Comparison of ENCODE assay signal across 23 cellular contexts in the genomic region with DNA sequence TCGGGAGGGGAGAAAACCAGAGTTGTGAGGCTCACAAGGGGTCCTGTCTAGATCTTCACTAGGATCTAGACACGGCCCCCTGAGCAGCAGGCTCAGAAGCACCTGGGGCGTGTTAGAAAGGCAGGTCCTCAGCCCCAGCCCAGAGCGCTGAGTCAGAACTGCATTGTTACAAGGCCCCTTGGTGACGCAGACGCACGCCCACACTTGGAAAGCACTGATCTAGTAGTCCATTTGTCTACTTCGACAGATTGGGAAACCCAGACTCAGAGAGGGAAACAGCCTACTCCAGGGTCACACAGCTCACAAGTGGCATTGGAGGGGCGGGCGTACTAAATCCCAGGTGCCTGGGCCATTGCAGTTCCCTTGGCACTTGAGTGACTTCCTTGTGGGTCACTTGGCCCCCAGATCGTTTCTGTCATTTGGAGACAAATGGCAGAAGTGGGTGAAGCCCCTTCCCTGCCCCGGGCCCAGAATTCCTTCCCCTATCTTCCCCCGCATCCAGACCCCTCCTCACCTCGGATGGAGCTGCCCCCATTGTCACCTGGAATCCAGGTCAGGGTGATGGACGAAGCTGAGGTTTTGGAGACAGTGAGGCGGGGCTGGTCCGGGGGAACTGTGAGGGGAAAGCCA.
A peak's percentile ranks its signal among the peaks of the same experiment; 100 is the strongest.
DNase-seq lines count a peak whose midpoint lies in the region; ATAC-seq, FAIRE-seq and TF ChIP-seq lines count a peak whose summit lies in the region.
"Had no signal": no experiment of that assay in that cellular context is flagged by ENCODE, and none has a peak within 500 bp of the region (broad histone marks: within the 10 kb centered on the region; RNA-seq: fewer than 3 reads in every experiment).

No MANE protein-coding gene starts in this region.

- no peaks in the 10 kb centered on the region for H3K9me1 ChIP-seq in K562 (ENCODE audit: control insufficient read depth, insufficient read depth, low read length)

- under 1% methylated on average over 16 of the region's 17 CpGs for WGBS in K562 (ENCODE audit: insufficient coverage, low coverage, missing lambda C conversion rate)

- no peak for TF ChIP-seq POLR2A in breast epithelium (IDR thresholded peaks at IDR 0.05)
- no peak for TF ChIP-seq POLR2A in K562 (conservative IDR thresholded peaks at IDR 0.05)

- H3K79me2 ChIP-seq in K562 (ENCODE audit: control insufficient read depth, insufficient read depth, low read length), result no peaks in the 10 kb centered on the region

- no peak overlapping the region for H3K4me2 ChIP-seq in K562 (ENCODE audit: insufficient read depth, low read length)

- BruUV-seq in MCF 10A (replicated peaks; lab: Mats Ljungman, UMichigan) (no TSS peak), K562 (replicated peaks; lab: Mats Ljungman, UMichigan) (no TSS peak)

- no peaks in the 10 kb centered on the region for H3K9me3 ChIP-seq in breast epithelium
- no peaks in the 10 kb centered on the region; the same call in 1 of the 2 replicates for H3K9me3 ChIP-seq in K562 (replicated peaks; ENCODE audit: control insufficient read depth, insufficient read depth, low read depth, low read length)
- H3K9me3 ChIP-seq: Caco-2, esophagus muscularis mucosa, prostate gland had no signal

- TF ChIP-seq RAD21 in K562 (CRISPR knock-in tag; conservative IDR thresholded peaks at IDR 0.05 in 1 of 2, IDR thresholded peaks at IDR 0.05 in 1 of 2), result no peak

- CTCF ChIA-PET in MCF 10A (lab: Yijun Ruan, JAX) (interaction anchor here (1.0 kb wide), 1 partner anchor 12 kb away, joined by 5 read pairs; no protein-coding TSS in a partner anchor), K562 (lab: Yijun Ruan, JAX; ENCODE audit: low intra/inter-chr PET ratio) (no interaction called here)

- H3K9ac ChIP-seq in K562 (ENCODE audit: insufficient read depth in 1 of 2, low read depth in 2 of 2, low read length in 2 of 2), result no peak overlapping the region

- TF ChIP-seq CTCF in MCF 10A (IDR thresholded peaks at IDR 0.05; ENCODE audit: unreplicated experiment) (no peak), breast epithelium (IDR thresholded peaks at IDR 0.05) (no peak), K562 (IDR thresholded peaks at IDR 0.05 in 2 of 3, conservative IDR thresholded peaks at IDR 0.05 in 1 of 3; ENCODE audit: insufficient read depth in 2 of 3, low read depth in 1 of 3, low read length in 3 of 3) (no peak)

- no peak for TF ChIP-seq EP300 in K562 (IDR thresholded peaks at IDR 0.05; ENCODE audit: low read length)

- FAIRE-seq in K562 (lab: Jason Lieb, UNC), result no peak
- FAIRE-seq: islet of Langerhans, RCC 7860 had no signal

- H3K36me3 ChIP-seq in breast epithelium (no peaks in the 10 kb centered on the region), K562 (ENCODE audit: control insufficient read depth, insufficient read depth, low read length) (no peaks in the 10 kb centered on the region)
- H3K36me3 ChIP-seq: prostate gland had no signal

- in situ Hi-C loops in K562 (cut with MboI), result no loop called here

- no peaks in the 10 kb centered on the region for H3K4me1 Mint-ChIP-seq in MCF 10A (ENCODE audit: insufficient read depth, unreplicated experiment)

- H3K27ac ChIP-seq in breast epithelium, result no peak overlapping the region
- no peak overlapping the region for H3K27ac ChIP-seq in K562 (ENCODE audit: extremely low read depth, low read depth, low read length)
- H3K27ac ChIP-seq: esophagus muscularis mucosa, prostate gland had no signal

- no peaks in the 10 kb centered on the region for H3K9me3 Mint-ChIP-seq in MCF 10A (ENCODE audit: unreplicated experiment)
- H3K9me3 Mint-ChIP-seq: activated naive CD4-positive, alpha-beta T cell treated with anti-CD3 and anti-CD28 coated beads for 36 hours; HFFc6; natural killer cell treated with Interleukin-12 subunit alpha and Interleukin-12 subunit beta and Interleukin-15 and Interleukin-18, amount 100 ng/mL, for 72 hours had no signal

- DNase-seq in MCF 10A (ENCODE audit: unreplicated experiment) (peak; percentile 79), breast epithelium (ENCODE audit: low spot score in 2 of 2) (no peak), K562 (ENCODE audit: extremely low read depth in 1 of 4, low spot score in 3 of 4) (peak in 1 of 4 experiments; percentile 35), skeletal muscle cell (ENCODE audit: low read depth) (peak; percentile 4), D341Med (ENCODE audit: low spot score) (no peak), cortex of kidney (lab: John Stamatoyannopoulos, UW) (no peak)
- DNase-seq: activated naive CD4-positive, alpha-beta T cell treated with anti-CD3 and anti-CD28 coated beads for 36 hours; Caco-2; GDM1; HFFc6; KG1; mesendoderm; NCI-H2171 treated with DMSO at 0.1 percent for 48 hours; NCI-H82; SW 1271 had no signal

- no peaks in the 10 kb centered on the region for H3K36me3 Mint-ChIP-seq in MCF 10A (ENCODE audit: insufficient read depth, unreplicated experiment)
- H3K36me3 Mint-ChIP-seq: natural killer cell treated with Interleukin-12 subunit alpha and Interleukin-12 subunit beta and Interleukin-15 and Interleukin-18, amount 100 ng/mL, for 72 hours had no signal

- H3K4me3 ChIP-seq in breast epithelium (no peak overlapping the region), K562 (no peak overlapping the region), skeletal muscle cell (ENCODE audit: low read depth, low read length) (no peak overlapping the region)
- H3K4me3 ChIP-seq: esophagus muscularis mucosa, prostate gland had no signal

- H2AFZ ChIP-seq in K562 (ENCODE audit: low read depth, low read length), result no peak overlapping the region

- intact Hi-C loops in MCF 10A (cut with micrococcal nuclease) (no loop called here), breast epithelium (cut with DNase I; ENCODE audit: low total_unique reads) (no loop called here), K562 (cut with micrococcal nuclease) (no loop called here)

- H3K4me3 Mint-ChIP-seq in MCF 10A (ENCODE audit: unreplicated experiment), result no peak overlapping the region
- H3K4me3 Mint-ChIP-seq: activated naive CD4-positive, alpha-beta T cell treated with anti-CD3 and anti-CD28 coated beads for 36 hours; brain; HFFc6; natural killer cell treated with Interleukin-12 subunit alpha and Interleukin-12 subunit beta and Interleukin-15 and Interleukin-18, amount 100 ng/mL, for 72 hours had no signal

- no peaks in the 10 kb centered on the region; the same call in none of the 2 replicates for H4K20me1 ChIP-seq in K562 (replicated peaks; ENCODE audit: control insufficient read depth, insufficient read depth, low read length)

- no peak overlapping the region for H3K27ac Mint-ChIP-seq in MCF 10A (ENCODE audit: low read depth, unreplicated experiment)
- H3K27ac Mint-ChIP-seq: activated naive CD4-positive, alpha-beta T cell treated with anti-CD3 and anti-CD28 coated beads for 36 hours; brain; HFFc6; natural killer cell treated with Interleukin-12 subunit alpha and Interleukin-12 subunit beta and Interleukin-15 and Interleukin-18, amount 100 ng/mL, for 72 hours had no signal

- peak; percentile 63 for ATAC-seq in GM19351 (IDR thresholded peaks at IDR 0.05; ENCODE audit: unreplicated experiment)
- peak; percentile 51 for ATAC-seq in K562
- ATAC-seq in GM21423 (IDR thresholded peaks at IDR 0.05; ENCODE audit: unreplicated experiment), result no peak
- ATAC-seq: natural killer cell treated with Interleukin-12 subunit alpha and Interleukin-12 subunit beta and Interleukin-15 and Interleukin-18, amount 100 ng/mL, for 72 hours had no signal

- H3K27me3 Mint-ChIP-seq in MCF 10A (ENCODE audit: insufficient read depth, unreplicated experiment), result peaks cover 57% of the 10 kb centered on the region

- H3K4me1 ChIP-seq in breast epithelium (no peaks in the 10 kb centered on the region), K562 (replicated peaks in 1 of 2; ENCODE audit: control insufficient read depth in 2 of 2, insufficient read depth in 2 of 2, low read length in 2 of 2) (peaks cover 0 to 9% of the 10 kb centered on the region in 2 experiments; a peak in 2 of 5 replicates)
- H3K4me1 ChIP-seq: Caco-2, prostate gland had no signal

- H3K27me3 ChIP-seq in breast epithelium (no peaks in the 10 kb centered on the region), K562 (ENCODE audit: control insufficient read depth in 2 of 2, insufficient read depth in 2 of 2, low read length in 2 of 2) (peaks cover 20 to 63% of the 10 kb centered on the region in 2 experiments; a peak in 4 of 5 replicates)

- POLR2A ChIA-PET in MCF 10A (lab: Yijun Ruan, JAX) (interaction anchor here (1.0 kb wide), 1 partner anchor 12 kb away, joined by 3 read pairs; no protein-coding TSS in a partner anchor), K562 (lab: Yijun Ruan, JAX) (no interaction called here)

TF ChIP-seq in K562, 482 proteins besides CTCF, POLR2A, EP300 and RAD21:
- TF ChIP-seq ZFP36 (IDR thresholded peaks at IDR 0.05; ENCODE audit: low read depth, low read length, partially characterized antibody), result peak; percentile 45
- peak; percentile 63 for TF ChIP-seq CREM (IDR thresholded peaks at IDR 0.05; ENCODE audit: low read depth)
- TF ChIP-seq SMC3 (conservative IDR thresholded peaks at IDR 0.05; ENCODE audit: insufficient read depth, low read depth, low read length), result no peak
- TF ChIP-seq ZNF76 (CRISPR knock-in tag; IDR thresholded peaks at IDR 0.05; ENCODE audit: borderline replicate concordance), result no peak
- TF ChIP-seq NFE2 (IDR thresholded peaks at IDR 0.05; ENCODE audit: low read depth), result 0 out of 2 replicates have a peak, but pooled peaks have one; percentile 20
- peak; percentile 59 for TF ChIP-seq EGR1 (conservative IDR thresholded peaks at IDR 0.05)

Comparison
In these comparisons a context has a peak if more than half of its experiments do, and no peak if none do; other contexts are left out.
1. DNase-seq: peak in MCF 10A (single experiment) and skeletal muscle cell (single experiment); none in breast epithelium (0 of 2), D341Med (single experiment) and cortex of kidney (single experiment).